In the genomic region with DNA sequence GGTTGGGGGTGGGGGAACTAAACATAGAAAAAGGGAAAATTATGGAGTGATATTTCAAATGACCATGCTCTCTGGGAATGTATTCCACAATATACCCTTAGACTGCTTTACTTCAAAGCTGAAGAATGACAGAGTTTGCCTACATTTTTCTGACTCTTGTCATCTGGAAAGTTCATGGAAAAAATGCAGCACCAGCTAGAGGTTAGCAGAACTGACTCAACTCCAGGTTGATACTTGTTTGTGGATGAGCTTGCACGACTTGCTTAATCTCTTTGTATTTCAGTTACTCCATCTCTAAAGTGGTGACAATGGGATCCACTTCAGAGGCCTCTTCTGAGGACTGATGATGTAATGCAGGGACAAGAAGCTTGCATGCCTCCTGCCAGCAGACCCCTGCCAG, we compare ENCODE assay signal across 19 cellular contexts.
DNase-seq lines count a peak whose midpoint lies in the region; TF ChIP-seq lines count a peak whose summit lies in the region.
"Had no signal": no experiment of that assay in that cellular context is flagged by ENCODE, and none has a peak within 500 bp of the region (broad histone marks: within the 10 kb centered on the region; RNA-seq: fewer than 3 reads in every experiment).

No MANE protein-coding gene starts in this region.

- H3K27ac Mint-ChIP-seq in T-helper 2 cell treated with Interferon-gamma antibody and Interleukin-4, amounts not matched to agents 5 μg/mL and 100 μg/mL, for 36 hours, result no peak overlapping the region
- H3K27ac Mint-ChIP-seq: activated naive CD8-positive, alpha-beta T cell; CD8-positive, alpha-beta T cell; neural progenitor cell; stimulated activated naive B cell treated with anti-CD40 and anti-IgM and Interleukin-4, amounts not matched to agents 10 μg/mL and 1 μg/mL and 100 μg/mL, for 72 hours had no signal

- no peak overlapping the region for H2BK15ac ChIP-seq in mesenchymal stem cell (ENCODE audit: low read depth, poor library complexity, severe bottlenecking)

- H3K4me3 ChIP-seq in astrocyte of the spinal cord (ENCODE audit: low read depth, low read length), result no peak overlapping the region
- H3K4me3 ChIP-seq in mesenchymal stem cell (ENCODE audit: insufficient read depth in 1 of 2, low read depth in 1 of 2, low read length in 2 of 2), result no peak overlapping the region
- H3K4me3 ChIP-seq in tibial artery, result no peak overlapping the region
- H3K4me3 ChIP-seq: MG63, neural progenitor cell, PC-9 had no signal

- H3K79me1 ChIP-seq in mesenchymal stem cell (replicated peaks; ENCODE audit: low read length, poor library complexity, severe bottlenecking), result no peaks in the 10 kb centered on the region

- H4K91ac ChIP-seq in mesenchymal stem cell (ENCODE audit: low read length), result no peak overlapping the region

- H2AFZ ChIP-seq in mesenchymal stem cell (ENCODE audit: low read depth, low read length), result no peak overlapping the region
- H2AFZ ChIP-seq: neural progenitor cell, PC-9 had no signal

- H3K18ac ChIP-seq in mesenchymal stem cell (ENCODE audit: low read depth in 1 of 2, low read length in 2 of 2), result no peak overlapping the region

- no peaks in the 10 kb centered on the region for H3K27me3 Mint-ChIP-seq in T-helper 2 cell treated with Interferon-gamma antibody and Interleukin-4, amounts not matched to agents 5 μg/mL and 100 μg/mL, for 36 hours (ENCODE audit: low read depth)
- H3K27me3 Mint-ChIP-seq: activated naive CD8-positive, alpha-beta T cell had no signal

- no peak overlapping the region for H3K4ac ChIP-seq in mesenchymal stem cell (ENCODE audit: low read depth in 1 of 2, low read length in 2 of 2)

- H3K23ac ChIP-seq in mesenchymal stem cell (ENCODE audit: low read length in 2 of 2), result no peak overlapping the region

- peak; percentile 27 for DNase-seq in T-helper 2 cell treated with Interferon-gamma antibody and Interleukin-4, amounts not matched to agents 5 μg/mL and 100 μg/mL, for 36 hours (ENCODE audit: low spot score)
- DNase-seq in T-helper 2 cell, result no peak
- peak; percentile 66 for DNase-seq in NCI-H345 (lab: John Stamatoyannopoulos, UW)
- peak; percentile 32 for DNase-seq in astrocyte of the spinal cord (ENCODE audit: low read depth, low spot score)
- peak; percentile 63 for DNase-seq in mesenchymal stem cell
- DNase-seq in NCI-H1105 (lab: John Stamatoyannopoulos, UW), result no peak
- no peak for DNase-seq in HT-29 (ENCODE audit: low spot score)
- no peak for DNase-seq in tibial artery
- DNase-seq: 8988T; activated CD4-positive, alpha-beta T cell treated with anti-CD3 and anti-CD28 coated beads, Interleukin-2, amount 50 U/mL, for 1 hour; CD8-positive, alpha-beta T cell; hypothalamus; MG63; NCI-H187 treated with DMSO at 0.1 percent for 48 hours; NCI-H774; PC-9; stimulated activated naive B cell treated with anti-CD40 and anti-IgM and Interleukin-4, amounts not matched to agents 10 μg/mL and 1 μg/mL and 100 μg/mL, for 72 hours had no signal

- H3K9ac ChIP-seq in mesenchymal stem cell (ENCODE audit: low read length), result no peak overlapping the region
- H3K9ac ChIP-seq: neural progenitor cell had no signal

- intact Hi-C loops in tibial artery (cut with DNase I; ENCODE audit: low total_unique reads), result no loop called here

- peaks cover 13% of the 10 kb centered on the region for H3K9me3 Mint-ChIP-seq in T-helper 2 cell treated with Interferon-gamma antibody and Interleukin-4, amounts not matched to agents 5 μg/mL and 100 μg/mL, for 36 hours
- H3K9me3 Mint-ChIP-seq: CD8-positive, alpha-beta T cell; neural progenitor cell; stimulated activated naive B cell treated with anti-CD40 and anti-IgM and Interleukin-4, amounts not matched to agents 10 μg/mL and 1 μg/mL and 100 μg/mL, for 72 hours had no signal

- H3K4me1 ChIP-seq in mesenchymal stem cell (ENCODE audit: control insufficient read depth, insufficient read depth, low read depth, low read length), result peaks cover 3% of the 10 kb centered on the region
- no peaks in the 10 kb centered on the region for H3K4me1 ChIP-seq in tibial artery
- H3K4me1 ChIP-seq: neural progenitor cell had no signal

- H2BK120ac ChIP-seq in mesenchymal stem cell (ENCODE audit: low read depth, low read length), result no peak overlapping the region

- no peak overlapping the region for H2BK5ac ChIP-seq in mesenchymal stem cell (ENCODE audit: low read depth, low read length, poor library complexity, severe bottlenecking)

- no peak overlapping the region for H3K4me2 ChIP-seq in mesenchymal stem cell (ENCODE audit: low read length, poor library complexity, severe bottlenecking)
- H3K4me2 ChIP-seq: neural progenitor cell, PC-9 had no signal

- peaks cover 4% of the 10 kb centered on the region for H3K36me3 Mint-ChIP-seq in T-helper 2 cell treated with Interferon-gamma antibody and Interleukin-4, amounts not matched to agents 5 μg/mL and 100 μg/mL, for 36 hours (ENCODE audit: low read depth)
- H3K36me3 Mint-ChIP-seq: activated naive CD8-positive, alpha-beta T cell; CD8-positive, alpha-beta T cell; neural progenitor cell; stimulated activated naive B cell treated with anti-CD40 and anti-IgM and Interleukin-4, amounts not matched to agents 10 μg/mL and 1 μg/mL and 100 μg/mL, for 72 hours had no signal

- H3K27me3 ChIP-seq in mesenchymal stem cell (ENCODE audit: control insufficient read depth in 1 of 2, insufficient read depth in 1 of 2, low read length in 2 of 2) (no peaks in the 10 kb centered on the region), tibial artery (peaks cover 0 to 1% of the 10 kb centered on the region in 2 donors)
- H3K27me3 ChIP-seq: MG63, neural progenitor cell had no signal

- no peaks in the 10 kb centered on the region for H3K36me3 ChIP-seq in mesenchymal stem cell (ENCODE audit: control insufficient read depth in 1 of 2, insufficient read depth in 2 of 2, low read depth in 1 of 2, low read length in 2 of 2)
- no peaks in the 10 kb centered on the region for H3K36me3 ChIP-seq in tibial artery
- H3K36me3 ChIP-seq: MG63, neural progenitor cell had no signal

- H4K8ac ChIP-seq in mesenchymal stem cell (ENCODE audit: low read length), result no peak overlapping the region

- H3K4me3 Mint-ChIP-seq in T-helper 2 cell treated with Interferon-gamma antibody and Interleukin-4, amounts not matched to agents 5 μg/mL and 100 μg/mL, for 36 hours, result no peak overlapping the region
- H3K4me3 Mint-ChIP-seq: activated naive CD8-positive, alpha-beta T cell; CD8-positive, alpha-beta T cell; neural progenitor cell; stimulated activated naive B cell treated with anti-CD40 and anti-IgM and Interleukin-4, amounts not matched to agents 10 μg/mL and 1 μg/mL and 100 μg/mL, for 72 hours had no signal

- H3K9me3 ChIP-seq in mesenchymal stem cell (ENCODE audit: control insufficient read depth, low read length), result no peaks in the 10 kb centered on the region
- no peaks in the 10 kb centered on the region for H3K9me3 ChIP-seq in tibial artery
- H3K9me3 ChIP-seq: MG63 had no signal

- no peak overlapping the region for H3K14ac ChIP-seq in mesenchymal stem cell (ENCODE audit: low read length in 2 of 2)

- 20% methylated on average over 1 of the region's 1 CpG for WGBS in mesenchymal stem cell

- H2AK5ac ChIP-seq in mesenchymal stem cell (ENCODE audit: low read length, severe bottlenecking), result no peak overlapping the region

- in situ Hi-C loops in astrocyte of the spinal cord (cut with HindIII; ENCODE audit: low sequenced_read_pairs), result no loop called here

- no peak overlapping the region for H2BK12ac ChIP-seq in mesenchymal stem cell (ENCODE audit: low read length in 2 of 2)

- no peak overlapping the region for H3K27ac ChIP-seq in mesenchymal stem cell (ENCODE audit: low read length, poor library complexity, severe bottlenecking)
- no peak overlapping the region for H3K27ac ChIP-seq in tibial artery
- H3K27ac ChIP-seq: neural progenitor cell, PC-9 had no signal

- no peak for TF ChIP-seq CTCF in astrocyte of the spinal cord (IDR thresholded peaks at IDR 0.05; ENCODE audit: low read depth, low read length)
- TF ChIP-seq CTCF in tibial artery (IDR thresholded peaks at IDR 0.05), result no peak

- peaks cover 25% of the 10 kb centered on the region for H3K4me1 Mint-ChIP-seq in T-helper 2 cell treated with Interferon-gamma antibody and Interleukin-4, amounts not matched to agents 5 μg/mL and 100 μg/mL, for 36 hours (ENCODE audit: low read depth)
- H3K4me1 Mint-ChIP-seq: stimulated activated naive B cell treated with anti-CD40 and anti-IgM and Interleukin-4, amounts not matched to agents 10 μg/mL and 1 μg/mL and 100 μg/mL, for 72 hours had no signal

Comparison
In these comparisons a context has a peak if more than half of its experiments do, and no peak if none do; other contexts are left out.
1. DNase-seq: peak in T-helper 2 cell treated with Interferon-gamma antibody and Interleukin-4, amounts not matched to agents 5 μg/mL and 100 μg/mL, for 36 hours (single experiment), NCI-H345 (single experiment), astrocyte of the spinal cord (single experiment) and mesenchymal stem cell (single experiment); none in T-helper 2 cell (0 of 5), NCI-H1105 (single experiment), HT-29 (single experiment) and tibial artery (0 of 2).